11 cellular contexts compared by ENCODE assay signal in the genomic region with DNA sequence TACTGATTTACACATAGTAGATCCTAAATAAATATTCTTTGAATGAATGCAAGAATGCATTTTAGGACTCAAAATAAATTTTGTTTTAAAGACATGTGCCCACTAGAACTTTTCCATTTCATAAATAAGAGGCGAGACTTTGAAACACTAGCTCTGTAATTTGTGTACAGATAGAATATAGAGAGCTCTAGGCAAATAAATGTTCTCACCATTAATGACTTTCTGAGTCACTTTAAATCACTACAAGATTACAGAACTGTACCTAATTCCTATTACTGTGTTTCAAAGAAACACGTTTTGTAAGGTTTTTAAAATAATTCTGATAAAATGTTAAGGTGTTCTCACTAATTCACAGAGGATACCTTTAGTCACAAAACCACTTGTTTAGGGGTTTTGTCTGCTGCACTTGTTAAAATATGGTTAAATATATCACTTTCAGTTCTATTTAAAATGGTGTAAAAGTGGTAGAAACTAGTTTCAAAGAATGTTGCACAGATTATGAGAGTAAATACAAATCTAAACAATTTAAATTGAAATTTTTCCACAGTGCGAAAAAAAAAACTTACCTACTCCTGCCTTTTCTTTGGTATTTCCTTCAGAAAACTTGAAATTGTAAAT.
DNase-seq lines count a peak whose midpoint lies in the region; ATAC-seq and TF ChIP-seq lines count a peak whose summit lies in the region.
"Had no signal": no experiment of that assay in that cellular context is flagged by ENCODE, and none has a peak within 500 bp of the region (broad histone marks: within the 10 kb centered on the region; RNA-seq: fewer than 3 reads in every experiment).

No MANE protein-coding gene starts in this region.

- H3K36me3 Mint-ChIP-seq in activated CD4-positive, alpha-beta memory T cell treated with anti-CD3 and anti-CD28 coated beads for 36 hours: peaks cover 3% of the 10 kb centered on the region

- H3K9me3 Mint-ChIP-seq in activated CD4-positive, alpha-beta memory T cell treated with anti-CD3 and anti-CD28 coated beads for 36 hours: peaks cover 22% of the 10 kb centered on the region

- no peak for TF ChIP-seq CTCF in BE2C (IDR thresholded peaks at IDR 0.05; ENCODE audit: low read depth, low read length)
- TF ChIP-seq CTCF in GM10266 (IDR thresholded peaks at IDR 0.05; ENCODE audit: control insufficient read depth, insufficient read depth, low read depth, missing control alignments): no peak

- no peaks in the 10 kb centered on the region for H3K4me1 ChIP-seq in BE2C

- ATAC-seq in GM19025 (IDR thresholded peaks at IDR 0.05; ENCODE audit: low read depth, unreplicated experiment) (peak; percentile 53), GM21717 (IDR thresholded peaks at IDR 0.05; ENCODE audit: unreplicated experiment) (peak; percentile 87), HG03108 (IDR thresholded peaks at IDR 0.05; ENCODE audit: unreplicated experiment) (peak; percentile 71)

- no peaks in the 10 kb centered on the region for H3K4me1 Mint-ChIP-seq in activated CD4-positive, alpha-beta memory T cell treated with anti-CD3 and anti-CD28 coated beads for 36 hours (ENCODE audit: low read depth)
- H3K4me1 Mint-ChIP-seq: B cell had no signal

- no peaks in the 10 kb centered on the region for H3K27me3 Mint-ChIP-seq in activated CD4-positive, alpha-beta memory T cell treated with anti-CD3 and anti-CD28 coated beads for 36 hours
- H3K27me3 Mint-ChIP-seq: B cell had no signal

- CTCF ChIA-PET in activated CD4-positive, alpha-beta memory T cell treated with anti-CD3 and anti-CD28 coated beads for 36 hours (lab: Charles Lee): no interaction called here

- no peak overlapping the region for H3K4me3 Mint-ChIP-seq in activated CD4-positive, alpha-beta memory T cell treated with anti-CD3 and anti-CD28 coated beads for 36 hours
- H3K4me3 Mint-ChIP-seq: B cell had no signal

- POLR2A ChIA-PET in activated CD4-positive, alpha-beta memory T cell treated with anti-CD3 and anti-CD28 coated beads for 36 hours (lab: Charles Lee): no interaction called here

- peak overlapping the region; percentile 72 for H3K27ac ChIP-seq in epithelial cell of prostate

- DNase-seq in epithelial cell of prostate (ENCODE audit: low read depth, low spot score) (no peak), BE2C (no peak), GM10266 (ENCODE audit: extremely low spot score) (no peak), GDM1 (lab: John Stamatoyannopoulos, UW) (no peak)
- no peak for DNase-seq in activated CD4-positive, alpha-beta memory T cell treated with anti-CD3 and anti-CD28 coated beads for 36 hours
- DNase-seq: activated CD4-positive, alpha-beta T cell treated with anti-CD3 and anti-CD28 coated beads for 48 hours; stimulated activated naive CD4-positive, alpha-beta T cell treated with Interleukin-2 at 50 U/mL for 16 hours had no signal

- H3K36me3 ChIP-seq in BE2C: no peaks in the 10 kb centered on the region

- H3K27me3 ChIP-seq in BE2C: no peaks in the 10 kb centered on the region

- no peak overlapping the region for H3K27ac Mint-ChIP-seq in activated CD4-positive, alpha-beta memory T cell treated with anti-CD3 and anti-CD28 coated beads for 36 hours
- H3K27ac Mint-ChIP-seq: B cell had no signal

- intact Hi-C loops in activated CD4-positive, alpha-beta memory T cell treated with anti-CD3 and anti-CD28 coated beads for 36 hours (cut with micrococcal nuclease): no loop called here

- H3K9me3 ChIP-seq in BE2C: no peaks in the 10 kb centered on the region

- H3K4me3 ChIP-seq in BE2C (ENCODE audit: low read depth, low read length): no peak overlapping the region
